In the genomic region with DNA sequence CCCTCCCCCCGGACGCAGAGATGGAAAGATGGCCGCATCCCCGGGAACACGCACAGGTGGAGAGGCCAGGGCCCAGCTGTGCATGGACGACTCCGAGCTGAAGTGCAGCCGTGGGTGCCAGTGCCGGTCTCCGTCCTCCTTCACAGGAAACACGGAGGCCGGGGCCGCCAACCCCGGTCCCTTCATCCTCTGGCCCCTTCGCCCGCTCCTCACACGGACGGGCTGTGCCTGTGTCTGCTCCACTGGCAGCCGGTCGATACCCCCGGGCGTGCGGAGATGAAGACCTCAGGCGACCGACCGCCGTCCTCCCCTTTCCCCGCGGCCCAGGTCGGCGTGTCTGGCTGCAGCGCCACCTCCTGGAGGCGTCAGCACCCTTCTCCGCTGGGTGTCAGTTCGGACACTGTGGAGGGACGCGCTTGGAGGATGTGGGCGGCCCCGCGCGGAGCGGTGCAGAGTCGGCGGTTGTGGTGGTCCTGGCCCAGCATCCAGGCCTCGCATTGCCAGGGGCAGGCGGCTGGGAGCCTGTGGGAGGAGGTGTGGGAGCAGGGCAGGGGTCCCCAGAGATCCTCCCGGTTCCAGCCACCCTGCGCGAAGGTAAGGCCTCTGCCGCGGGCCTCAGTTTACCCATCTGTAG, we compare ENCODE assay signal across 9 cellular contexts. TPM values are rescaled to one million over a fixed set of nuclear protein-coding genes. Genes with fewer than 3 reads are reported as not detected.
DNase-seq lines count a peak whose midpoint lies in the region; ATAC-seq, FAIRE-seq and TF ChIP-seq lines count a peak whose summit lies in the region.
"Had no signal": no experiment of that assay in that cellular context is flagged by ENCODE, and none has a peak within 500 bp of the region (broad histone marks: within the 10 kb centered on the region; RNA-seq: fewer than 3 reads in every experiment).

No MANE protein-coding gene starts in this region.

- no peak overlapping the region for H3K9ac ChIP-seq in endodermal cell (ENCODE audit: extremely low read depth, low read length, poor library complexity, severe bottlenecking)

- peaks cover 15% of the 10 kb centered on the region for H3K4me1 Mint-ChIP-seq in activated CD4-positive, alpha-beta memory T cell treated with anti-CD3 and anti-CD28 coated beads, Interleukin-2, amount 10 ng/mL, durations not matched to agents 7 days and 5 days
- no peaks in the 10 kb centered on the region for H3K4me1 Mint-ChIP-seq in endodermal cell
- peaks cover 14 to 23% of the 10 kb centered on the region in 2 donors for H3K4me1 Mint-ChIP-seq in stimulated activated naive B cell treated with anti-CD40 and anti-IgM and Interleukin-4, amounts not matched to agents 10 μg/mL and 1 μg/mL and 100 μg/mL, for 72 hours

- peak overlapping the region; percentile 54 for H3K4me3 Mint-ChIP-seq in activated CD4-positive, alpha-beta memory T cell treated with anti-CD3 and anti-CD28 coated beads, Interleukin-2, amount 10 ng/mL, durations not matched to agents 7 days and 5 days
- H3K4me3 Mint-ChIP-seq in endodermal cell, result peak overlapping the region; percentile 44
- H3K4me3 Mint-ChIP-seq in stimulated activated naive B cell treated with anti-CD40 and anti-IgM and Interleukin-4, amounts not matched to agents 10 μg/mL and 1 μg/mL and 100 μg/mL, for 72 hours, result peak overlapping the region; percentile 65 to 81

- no peak overlapping the region for H3K27ac ChIP-seq in endodermal cell (ENCODE audit: low read depth, low read length)

- CTCF ChIA-PET in activated CD4-positive, alpha-beta memory T cell treated with anti-CD3 and anti-CD28 coated beads, Interleukin-2, amount 10 ng/mL, durations not matched to agents 7 days and 5 days (lab: Charles Lee), result interaction anchor here (0.6 to 0.7 kb wide), 2 partner anchors 11 to 16 kb away, joined by 3 read pairs; no protein-coding TSS in a partner anchor

- no peak for TF ChIP-seq POLR2A in GM12892 (IDR thresholded peaks at IDR 0.05; ENCODE audit: low read depth, low read length)

- TF ChIP-seq CTCF in endodermal cell (conservative IDR thresholded peaks at IDR 0.05), result peak; percentile 85

- peaks cover 3% of the 10 kb centered on the region for H3K9me3 Mint-ChIP-seq in activated CD4-positive, alpha-beta memory T cell treated with anti-CD3 and anti-CD28 coated beads, Interleukin-2, amount 10 ng/mL, durations not matched to agents 7 days and 5 days
- peaks cover 16% of the 10 kb centered on the region for H3K9me3 Mint-ChIP-seq in endodermal cell
- H3K9me3 Mint-ChIP-seq in stimulated activated naive B cell treated with anti-CD40 and anti-IgM and Interleukin-4, amounts not matched to agents 10 μg/mL and 1 μg/mL and 100 μg/mL, for 72 hours, result peaks cover 0 to 5% of the 10 kb centered on the region in 2 donors

- no peaks in the 10 kb centered on the region for H3K36me3 ChIP-seq in endodermal cell (ENCODE audit: control insufficient read depth, insufficient read depth, low read length)

- H3K36me3 Mint-ChIP-seq in activated CD4-positive, alpha-beta memory T cell treated with anti-CD3 and anti-CD28 coated beads, Interleukin-2, amount 10 ng/mL, durations not matched to agents 7 days and 5 days (ENCODE audit: low read depth), result no peaks in the 10 kb centered on the region
- H3K36me3 Mint-ChIP-seq in endodermal cell (ENCODE audit: low read depth), result peaks cover 3% of the 10 kb centered on the region
- H3K36me3 Mint-ChIP-seq in stimulated activated naive B cell treated with anti-CD40 and anti-IgM and Interleukin-4, amounts not matched to agents 10 μg/mL and 1 μg/mL and 100 μg/mL, for 72 hours, result peaks cover 4 to 10% of the 10 kb centered on the region in 2 donors

- H3K27me3 ChIP-seq in endodermal cell (ENCODE audit: control insufficient read depth, insufficient read depth, low read length, poor library complexity, severe bottlenecking), result no peaks in the 10 kb centered on the region

- no peak overlapping the region for H3K27ac Mint-ChIP-seq in activated CD4-positive, alpha-beta memory T cell treated with anti-CD3 and anti-CD28 coated beads, Interleukin-2, amount 10 ng/mL, durations not matched to agents 7 days and 5 days
- no peak overlapping the region for H3K27ac Mint-ChIP-seq in endodermal cell
- no peak overlapping the region for H3K27ac Mint-ChIP-seq in stimulated activated naive B cell treated with anti-CD40 and anti-IgM and Interleukin-4, amounts not matched to agents 10 μg/mL and 1 μg/mL and 100 μg/mL, for 72 hours

- peak; percentile 73 for ATAC-seq in HG02973 (IDR thresholded peaks at IDR 0.05; ENCODE audit: unreplicated experiment)
- ATAC-seq in stimulated activated naive B cell treated with anti-CD40 and anti-IgM and Interleukin-4, amounts not matched to agents 10 μg/mL and 1 μg/mL and 100 μg/mL, for 72 hours (replicated peaks), result peak; percentile 97

- no peaks in the 10 kb centered on the region for H3K4me1 ChIP-seq in endodermal cell (ENCODE audit: control insufficient read depth, insufficient read depth, low read length)

- DNase-seq in GM12892 (ENCODE audit: insufficient read length) (peak; percentile 65), NCI-H526 treated with DMSO at 0.1 percent for 48 hours (lab: John Stamatoyannopoulos, UW) (peak; percentile 12), endodermal cell (peak; percentile 93), mucosa of gallbladder (ENCODE audit: low spot score) (peak; percentile 48), hippocampal formation (lab: John Stamatoyannopoulos, UW) (no peak)
- DNase-seq in activated CD4-positive, alpha-beta memory T cell treated with anti-CD3 and anti-CD28 coated beads, Interleukin-2, amount 10 ng/mL, durations not matched to agents 7 days and 5 days, result peak; percentile 75
- DNase-seq in stimulated activated naive B cell treated with anti-CD40 and anti-IgM and Interleukin-4, amounts not matched to agents 10 μg/mL and 1 μg/mL and 100 μg/mL, for 72 hours, result peak; percentile 65

- POLR2A ChIA-PET in activated CD4-positive, alpha-beta memory T cell treated with anti-CD3 and anti-CD28 coated beads, Interleukin-2, amount 10 ng/mL, durations not matched to agents 7 days and 5 days (lab: Charles Lee), result no interaction called here

- peak overlapping the region; percentile 70 for H3K4me3 ChIP-seq in endodermal cell (ENCODE audit: low read length)

- no peak for FAIRE-seq in GM12892 (lab: Jason Lieb, UNC)

- peaks cover 25% of the 10 kb centered on the region for H3K9me3 ChIP-seq in endodermal cell (ENCODE audit: control insufficient read depth, low read length)

- WGBS in endodermal cell (ENCODE audit: insufficient coverage in 1 of 2, insufficient read length in 1 of 2), 2 experiments, result 21 to 28% methylated on average over 33 to 51 of the region's 51 CpGs

- H3K27me3 Mint-ChIP-seq in activated CD4-positive, alpha-beta memory T cell treated with anti-CD3 and anti-CD28 coated beads, Interleukin-2, amount 10 ng/mL, durations not matched to agents 7 days and 5 days, result peaks cover 12% of the 10 kb centered on the region
- H3K27me3 Mint-ChIP-seq in endodermal cell (ENCODE audit: insufficient read depth), result peaks cover 26% of the 10 kb centered on the region
- H3K27me3 Mint-ChIP-seq in stimulated activated naive B cell treated with anti-CD40 and anti-IgM and Interleukin-4, amounts not matched to agents 10 μg/mL and 1 μg/mL and 100 μg/mL, for 72 hours, result peaks cover 17 to 21% of the 10 kb centered on the region in 2 donors

RNA-seq across cellular contexts. Expression of gene ZNF511, which starts 9.9 kb away (rescaled TPM):
- polyA plus RNA-seq in GM12892 (2012; ENCODE audit: missing spikeins), result 28.3 TPM
- total RNA-seq in activated CD4-positive, alpha-beta memory T cell treated with anti-CD3 and anti-CD28 coated beads, Interleukin-2, amount 10 ng/mL, durations not matched to agents 7 days and 5 days, result 10 to 100 TPM; 45.7 to 52.7 TPM
- total RNA-seq in endodermal cell, result 10 to 100 TPM; 48.1 to 57.6 TPM
- 30.8 TPM for polyA plus RNA-seq in endodermal cell (2013, experiment 1 of 2)
- polyA plus RNA-seq in endodermal cell (2013, experiment 2 of 2), result 30.8 TPM
- 35.9 TPM for total RNA-seq in mucosa of gallbladder

RNA-seq across cellular contexts. Expression of gene TUBGCP2, which starts 9.9 kb away (rescaled TPM):
- polyA plus RNA-seq in GM12892 (2012; ENCODE audit: missing spikeins), result 23.8 TPM
- total RNA-seq in activated CD4-positive, alpha-beta memory T cell treated with anti-CD3 and anti-CD28 coated beads, Interleukin-2, amount 10 ng/mL, durations not matched to agents 7 days and 5 days, result 10 to 100 TPM; 52.3 to 58.2 TPM
- total RNA-seq in endodermal cell (10 to 100 TPM; 52.8 to 63.0 TPM), mucosa of gallbladder (56.9 TPM)
- polyA plus RNA-seq in endodermal cell (2013, experiment 1 of 2), result 51.3 TPM
- polyA plus RNA-seq in endodermal cell (2013, experiment 2 of 2), result 46.4 TPM

RNA-seq across cellular contexts. Expression of gene CALY, which starts 18.1 kb away (rescaled TPM):
- not detected for polyA plus RNA-seq in GM12892 (2012; ENCODE audit: missing spikeins)
- not detected for total RNA-seq in activated CD4-positive, alpha-beta memory T cell treated with anti-CD3 and anti-CD28 coated beads, Interleukin-2, amount 10 ng/mL, durations not matched to agents 7 days and 5 days
- total RNA-seq in endodermal cell (1 to 10 TPM in 1 of 2 donors, under 1 TPM in 1; 0.75 to 1.3 TPM), mucosa of gallbladder (0.92 TPM)
- polyA plus RNA-seq in endodermal cell (2013, experiment 1 of 2), result 1.5 TPM
- polyA plus RNA-seq in endodermal cell (2013, experiment 2 of 2), result 1.4 TPM

RNA-seq across cellular contexts. Expression of gene PRAP1, which starts 28.6 kb away (rescaled TPM):
- not detected for polyA plus RNA-seq in GM12892 (2012; ENCODE audit: missing spikeins)
- total RNA-seq in activated CD4-positive, alpha-beta memory T cell treated with anti-CD3 and anti-CD28 coated beads, Interleukin-2, amount 10 ng/mL, durations not matched to agents 7 days and 5 days, result not detected
- not detected for total RNA-seq in endodermal cell
- not detected for polyA plus RNA-seq in endodermal cell (2013, experiment 1 of 2)
- not detected for polyA plus RNA-seq in endodermal cell (2013, experiment 2 of 2)
- total RNA-seq in mucosa of gallbladder, result 4.8 TPM
- total RNA-seq: mononuclear cell had no signal

RNA-seq across cellular contexts. Expression of gene FUOM, which starts 39.2 kb away (rescaled TPM):
- 17.9 TPM for polyA plus RNA-seq in GM12892 (2012; ENCODE audit: missing spikeins)
- 10 to 100 TPM; 11.2 to 11.4 TPM for total RNA-seq in activated CD4-positive, alpha-beta memory T cell treated with anti-CD3 and anti-CD28 coated beads, Interleukin-2, amount 10 ng/mL, durations not matched to agents 7 days and 5 days
- total RNA-seq in endodermal cell, result 10 to 100 TPM; 81.0 to 83.9 TPM
- polyA plus RNA-seq in endodermal cell (2013, experiment 1 of 2), result 25.6 TPM
- polyA plus RNA-seq in endodermal cell (2013, experiment 2 of 2), result 26.4 TPM
- 13.0 TPM for total RNA-seq in mucosa of gallbladder

Comparison
In these comparisons a context has a peak if more than half of its experiments do, and no peak if none do; other contexts are left out.
1. DNase-seq: peak in GM12892 (single experiment), NCI-H526 treated with DMSO at 0.1 percent for 48 hours (single experiment), activated CD4-positive, alpha-beta memory T cell treated with anti-CD3 and anti-CD28 coated beads, Interleukin-2, amount 10 ng/mL, durations not matched to agents 7 days and 5 days (single experiment), endodermal cell (single experiment), mucosa of gallbladder (single experiment) and stimulated activated naive B cell treated with anti-CD40 and anti-IgM and Interleukin-4, amounts not matched to agents 10 μg/mL and 1 μg/mL and 100 μg/mL, for 72 hours (single experiment); none in hippocampal formation (0 of 2).
2. Peak in every context shown above with its lines, with median percentiles within 50 percentile points of each other: H3K4me3 Mint-ChIP-seq.